ENCODE assay signal across 13 cellular contexts in genomic region chr17:20074489-20074888, GRCh38.
DNase-seq lines count a peak whose midpoint lies in the region; ATAC-seq and TF ChIP-seq lines count a peak whose summit lies in the region.
"Had no signal": no experiment of that assay in that cellular context is flagged by ENCODE, and none has a peak within 500 bp of the region (broad histone marks: within the 10 kb centered on the region; RNA-seq: fewer than 3 reads in every experiment).

No MANE protein-coding gene starts in this region.

- H3K9me3 Mint-ChIP-seq in T-cell, result no peaks in the 10 kb centered on the region
- H3K9me3 Mint-ChIP-seq: nephron; T-helper 1 cell treated with Interleukin-12 subunit alpha and Interleukin-12 subunit beta and Interleukin-4 antibody, amounts not matched to agents 30 μg/mL and 1 μg/mL, for 36 hours had no signal

- peaks cover 0 to 2% of the 10 kb centered on the region in 2 donors for H3K27me3 Mint-ChIP-seq in T-cell

- H3K9me3 ChIP-seq in heart left ventricle (no peaks in the 10 kb centered on the region), uterus (no peaks in the 10 kb centered on the region)

- H3K4me1 ChIP-seq in heart left ventricle (peaks cover 0 to 74% (median 14%) of the 10 kb centered on the region in 12 donors), uterus (no peaks in the 10 kb centered on the region)

- POLR2A ChIA-PET in T-cell (lab: Charles Lee), result no interaction called here

- H3K4me3 ChIP-seq in heart left ventricle, result peak overlapping the region in 10 of 12 donors; percentile 10 to 59 (median 46)
- no peak overlapping the region for H3K4me3 ChIP-seq in uterus

- intact Hi-C loops in heart left ventricle (cut with DNase I), result no loop called here
- intact Hi-C loops in cardiac septum (cut with DNase I), result no loop called here
- intact Hi-C loops in uterus (cut with DNase I; ENCODE audit: low total_unique reads), result no loop called here

- ATAC-seq in heart left ventricle, result peak in 3 of 4 donors; percentile 26 to 53 (median 37)
- no peak for ATAC-seq in T-cell (replicated peaks in 1 of 4)
- ATAC-seq in HG02884 (IDR thresholded peaks at IDR 0.05; ENCODE audit: unreplicated experiment), result no peak

- WGBS in heart left ventricle, 4 donors, result 52 to 72% (median 67%) methylated on average over 3 of the region's 3 CpGs

- no peaks in the 10 kb centered on the region for H3K36me3 ChIP-seq in heart left ventricle
- no peaks in the 10 kb centered on the region for H3K36me3 ChIP-seq in uterus

- H3K27me3 ChIP-seq in heart left ventricle, result no peaks in the 10 kb centered on the region
- no peaks in the 10 kb centered on the region for H3K27me3 ChIP-seq in layer of hippocampus (ENCODE audit: control insufficient read depth, insufficient read depth, low read length)
- H3K27me3 ChIP-seq in uterus, result no peaks in the 10 kb centered on the region

- H3K4me1 Mint-ChIP-seq in T-cell, result peaks cover 18 to 20% (median 19%) of the 10 kb centered on the region in 3 donors

- DNase-seq in heart left ventricle (no peak), cardiac septum (ENCODE audit: low spot score) (no peak), T-cell (no peak), uterus (no peak), NCI-H1105 (lab: John Stamatoyannopoulos, UW) (no peak)
- DNase-seq in activated CD4-positive, alpha-beta T cell treated with anti-CD3 and anti-CD28 coated beads, Interleukin-2, amount 50 U/mL, for 4 hours, result no peak
- DNase-seq: dermis blood vessel endothelial cell, IMR-90, NCI-H226 had no signal

- H3K36me3 Mint-ChIP-seq in T-cell, result no peaks in the 10 kb centered on the region

- H3K27ac ChIP-seq in heart left ventricle, result peak overlapping the region in 10 of 12 donors; percentile 7 to 81 (median 66)
- peak overlapping the region; percentile 68 for H3K27ac ChIP-seq in layer of hippocampus (ENCODE audit: low read depth, low read length)
- H3K27ac ChIP-seq in uterus, result peak overlapping the region; percentile 54 to 70

- H3K27ac Mint-ChIP-seq in T-cell, result peak overlapping the region in 1 of 2 donors; percentile 58
- H3K27ac Mint-ChIP-seq: T-helper 1 cell treated with Interleukin-12 subunit alpha and Interleukin-12 subunit beta and Interleukin-4 antibody, amounts not matched to agents 30 μg/mL and 1 μg/mL, for 36 hours had no signal

- CTCF ChIA-PET in T-cell (lab: Charles Lee), result no interaction called here

- TF ChIP-seq CTCF in heart left ventricle (IDR thresholded peaks at IDR 0.05), result no peak
- TF ChIP-seq CTCF in uterus (IDR thresholded peaks at IDR 0.05), result no peak

- TF ChIP-seq POLR2A in heart left ventricle (IDR thresholded peaks at IDR 0.05) (no peak), uterus (IDR thresholded peaks at IDR 0.05) (no peak)

- peak overlapping the region; percentile 31 to 69 (median 65) for H3K4me3 Mint-ChIP-seq in T-cell
- H3K4me3 Mint-ChIP-seq: nephron had no signal

Comparison
In these comparisons a context has a peak if more than half of its experiments do, and no peak if none do; other contexts are left out.
1. ATAC-seq: peak in heart left ventricle (3 of 4); none in T-cell (0 of 4) and HG02884 (single experiment).
2. H3K4me3 ChIP-seq: peak in heart left ventricle (10 of 12); none in uterus (0 of 2).
3. Peak in every context shown above with its lines, with median percentiles within 50 percentile points of each other: H3K27ac ChIP-seq.